Comparison of ENCODE assay signal across 1 cellular context in the genomic region with DNA sequence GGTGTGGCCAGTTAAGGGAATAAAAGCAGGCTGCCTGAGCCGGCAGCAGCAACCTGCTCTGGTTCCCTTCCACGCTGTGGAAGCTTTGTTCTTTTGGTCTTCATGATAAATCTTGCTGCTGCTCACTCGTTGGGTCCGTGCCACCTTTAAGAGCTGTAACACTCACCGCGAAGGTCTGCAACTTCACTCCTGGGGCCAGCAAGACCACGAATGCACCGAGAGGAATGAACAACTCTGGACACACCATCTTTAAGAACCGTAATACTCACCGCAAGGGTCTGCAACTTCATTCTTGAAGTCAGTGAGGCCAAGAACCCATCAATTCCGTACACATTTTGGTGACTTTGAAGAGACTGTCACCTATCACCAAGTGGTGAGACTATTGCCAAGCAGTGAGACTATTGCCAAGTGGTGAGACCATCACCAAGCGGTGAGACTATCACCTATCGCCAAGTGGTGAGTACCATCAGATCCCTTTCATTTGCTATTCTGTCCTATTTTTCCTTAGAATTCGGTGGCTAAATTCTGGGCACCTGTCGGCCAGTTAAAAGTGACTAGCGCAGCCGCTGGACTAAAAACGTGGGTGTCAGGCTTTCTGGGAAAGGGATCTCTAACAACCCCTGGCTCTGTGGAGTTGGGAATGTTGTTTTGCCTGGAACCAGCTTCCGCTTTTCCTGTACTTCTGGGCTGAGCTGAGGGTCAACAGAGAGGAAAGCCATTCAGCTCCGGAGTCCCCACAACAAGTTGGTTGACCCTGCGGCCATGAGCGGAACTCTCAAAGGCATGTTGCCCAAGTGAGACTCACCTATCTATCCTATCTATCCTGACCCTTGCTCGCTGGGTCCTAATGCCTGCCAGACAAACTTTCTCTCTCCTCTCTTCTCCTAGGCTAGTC.
TF ChIP-seq lines count a peak whose summit lies in the region.

A gene with protein sequence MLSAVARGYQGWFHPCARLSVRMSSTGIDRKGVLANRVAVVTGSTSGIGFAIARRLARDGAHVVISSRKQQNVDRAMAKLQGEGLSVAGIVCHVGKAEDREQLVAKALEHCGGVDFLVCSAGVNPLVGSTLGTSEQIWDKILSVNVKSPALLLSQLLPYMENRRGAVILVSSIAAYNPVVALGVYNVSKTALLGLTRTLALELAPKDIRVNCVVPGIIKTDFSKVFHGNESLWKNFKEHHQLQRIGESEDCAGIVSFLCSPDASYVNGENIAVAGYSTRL (plus strand): TSS at position 48 of the 895 bp plus-strand sequence. CDS start 2,501 bp downstream, outside the sequence.

TF ChIP-seq in HepG2, 621 proteins besides CTCF, POLR2A, EP300 and RAD21 (continued from another document and continues in another):
- TF ChIP-seq ZSCAN29 (CRISPR knock-in tag; conservative IDR thresholded peaks at IDR 0.05), result peak; percentile 94; the same call in 1 of the 2 replicates
- TF ChIP-seq, protein P1, sequence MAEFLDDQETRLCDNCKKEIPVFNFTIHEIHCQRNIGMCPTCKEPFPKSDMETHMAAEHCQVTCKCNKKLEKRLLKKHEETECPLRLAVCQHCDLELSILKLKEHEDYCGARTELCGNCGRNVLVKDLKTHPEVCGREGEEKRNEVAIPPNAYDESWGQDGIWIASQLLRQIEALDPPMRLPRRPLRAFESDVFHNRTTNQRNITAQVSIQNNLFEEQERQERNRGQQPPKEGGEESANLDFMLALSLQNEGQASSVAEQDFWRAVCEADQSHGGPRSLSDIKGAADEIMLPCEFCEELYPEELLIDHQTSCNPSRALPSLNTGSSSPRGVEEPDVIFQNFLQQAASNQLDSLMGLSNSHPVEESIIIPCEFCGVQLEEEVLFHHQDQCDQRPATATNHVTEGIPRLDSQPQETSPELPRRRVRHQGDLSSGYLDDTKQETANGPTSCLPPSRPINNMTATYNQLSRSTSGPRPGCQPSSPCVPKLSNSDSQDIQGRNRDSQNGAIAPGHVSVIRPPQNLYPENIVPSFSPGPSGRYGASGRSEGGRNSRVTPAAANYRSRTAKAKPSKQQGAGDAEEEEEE (CRISPR knock-in tag; IDR thresholded peaks at IDR 0.05; ENCODE audit: borderline replicate concordance), result peak; percentile 53; the same call in 1 of the 2 replicates
- TF ChIP-seq CHD4 (IDR thresholded peaks at IDR 0.05; ENCODE audit: borderline replicate concordance, low read length), result no peak
- TF ChIP-seq ZFX (CRISPR knock-in tag; IDR thresholded peaks at IDR 0.05; ENCODE audit: low read depth), result peak; percentile 70
- no peak for TF ChIP-seq MAFG (CRISPR knock-in tag; IDR thresholded peaks at IDR 0.05)
- TF ChIP-seq ZNF83 (CRISPR knock-in tag; IDR thresholded peaks at IDR 0.05; ENCODE audit: borderline replicate concordance), result 0 out of 2 replicates have a peak, but pooled peaks have one; percentile 21
- TF ChIP-seq, protein P2, sequence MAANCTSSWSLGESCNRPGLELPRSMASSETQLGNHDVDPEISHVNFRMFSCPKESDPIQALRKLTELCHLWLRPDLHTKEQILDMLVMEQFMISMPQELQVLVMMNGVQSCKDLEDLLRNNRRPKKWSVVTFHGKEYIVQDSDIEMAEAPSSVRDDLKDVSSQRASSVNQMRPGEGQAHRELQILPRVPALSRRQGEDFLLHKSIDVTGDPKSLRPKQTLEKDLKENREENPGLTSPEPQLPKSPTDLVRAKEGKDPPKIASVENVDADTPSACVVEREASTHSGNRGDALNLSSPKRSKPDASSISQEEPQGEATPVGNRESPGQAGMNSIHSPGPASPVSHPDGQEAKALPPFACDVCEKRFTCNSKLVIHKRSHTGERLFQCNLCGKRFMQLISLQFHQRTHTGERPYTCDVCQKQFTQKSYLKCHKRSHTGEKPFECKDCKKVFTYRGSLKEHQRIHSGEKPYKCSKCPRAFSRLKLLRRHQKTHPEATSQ (CRISPR knock-in tag; IDR thresholded peaks at IDR 0.05; ENCODE audit: borderline replicate concordance), result peak; percentile 91; the same call in 1 of the 2 replicates
- TF ChIP-seq, protein P3, sequence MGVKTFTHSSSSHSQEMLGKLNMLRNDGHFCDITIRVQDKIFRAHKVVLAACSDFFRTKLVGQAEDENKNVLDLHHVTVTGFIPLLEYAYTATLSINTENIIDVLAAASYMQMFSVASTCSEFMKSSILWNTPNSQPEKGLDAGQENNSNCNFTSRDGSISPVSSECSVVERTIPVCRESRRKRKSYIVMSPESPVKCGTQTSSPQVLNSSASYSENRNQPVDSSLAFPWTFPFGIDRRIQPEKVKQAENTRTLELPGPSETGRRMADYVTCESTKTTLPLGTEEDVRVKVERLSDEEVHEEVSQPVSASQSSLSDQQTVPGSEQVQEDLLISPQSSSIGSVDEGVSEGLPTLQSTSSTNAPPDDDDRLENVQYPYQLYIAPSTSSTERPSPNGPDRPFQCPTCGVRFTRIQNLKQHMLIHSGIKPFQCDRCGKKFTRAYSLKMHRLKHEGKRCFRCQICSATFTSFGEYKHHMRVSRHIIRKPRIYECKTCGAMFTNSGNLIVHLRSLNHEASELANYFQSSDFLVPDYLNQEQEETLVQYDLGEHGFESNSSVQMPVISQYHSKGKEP (CRISPR knock-in tag; IDR thresholded peaks at IDR 0.05), result peak; percentile 96
- TF ChIP-seq TOE1 (CRISPR knock-in tag; IDR thresholded peaks at IDR 0.05), result peak; percentile 99
- TF ChIP-seq, protein P4, sequence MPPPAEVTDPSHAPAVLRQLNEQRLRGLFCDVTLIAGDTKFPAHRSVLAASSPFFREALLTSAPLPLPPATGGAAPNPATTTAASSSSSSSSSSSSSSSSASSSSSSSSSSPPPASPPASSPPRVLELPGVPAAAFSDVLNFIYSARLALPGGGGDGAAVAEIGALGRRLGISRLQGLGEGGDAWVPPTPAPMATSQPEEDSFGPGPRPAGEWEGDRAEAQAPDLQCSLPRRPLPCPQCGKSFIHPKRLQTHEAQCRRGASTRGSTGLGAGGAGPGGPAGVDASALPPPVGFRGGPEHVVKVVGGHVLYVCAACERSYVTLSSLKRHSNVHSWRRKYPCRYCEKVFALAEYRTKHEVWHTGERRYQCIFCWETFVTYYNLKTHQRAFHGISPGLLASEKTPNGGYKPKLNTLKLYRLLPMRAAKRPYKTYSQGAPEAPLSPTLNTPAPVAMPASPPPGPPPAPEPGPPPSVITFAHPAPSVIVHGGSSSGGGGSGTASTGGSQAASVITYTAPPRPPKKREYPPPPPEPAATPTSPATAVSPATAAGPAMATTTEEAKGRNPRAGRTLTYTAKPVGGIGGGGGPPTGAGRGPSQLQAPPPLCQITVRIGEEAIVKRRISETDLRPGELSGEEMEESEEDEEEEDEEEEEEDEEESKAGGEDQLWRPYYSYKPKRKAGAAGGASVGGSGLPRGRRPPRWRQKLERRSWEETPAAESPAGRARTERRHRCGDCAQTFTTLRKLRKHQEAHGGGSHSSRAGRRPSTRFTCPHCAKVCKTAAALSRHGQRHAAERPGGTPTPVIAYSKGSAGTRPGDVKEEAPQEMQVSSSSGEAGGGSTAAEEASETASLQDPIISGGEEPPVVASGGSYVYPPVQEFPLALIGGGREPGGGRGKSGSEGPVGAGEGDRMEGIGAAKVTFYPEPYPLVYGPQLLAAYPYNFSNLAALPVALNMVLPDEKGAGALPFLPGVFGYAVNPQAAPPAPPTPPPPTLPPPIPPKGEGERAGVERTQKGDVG (CRISPR knock-in tag; IDR thresholded peaks at IDR 0.05; ENCODE audit: borderline replicate concordance), result no peak; the same call in 1 of the 2 replicates
- TF ChIP-seq, protein P5, sequence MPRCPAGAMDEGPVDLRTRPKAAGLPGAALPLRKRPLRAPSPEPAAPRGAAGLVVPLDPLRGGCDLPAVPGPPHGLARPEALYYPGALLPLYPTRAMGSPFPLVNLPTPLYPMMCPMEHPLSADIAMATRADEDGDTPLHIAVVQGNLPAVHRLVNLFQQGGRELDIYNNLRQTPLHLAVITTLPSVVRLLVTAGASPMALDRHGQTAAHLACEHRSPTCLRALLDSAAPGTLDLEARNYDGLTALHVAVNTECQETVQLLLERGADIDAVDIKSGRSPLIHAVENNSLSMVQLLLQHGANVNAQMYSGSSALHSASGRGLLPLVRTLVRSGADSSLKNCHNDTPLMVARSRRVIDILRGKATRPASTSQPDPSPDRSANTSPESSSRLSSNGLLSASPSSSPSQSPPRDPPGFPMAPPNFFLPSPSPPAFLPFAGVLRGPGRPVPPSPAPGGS (CRISPR knock-in tag; IDR thresholded peaks at IDR 0.05), result peak; percentile 86
- TF ChIP-seq, protein P6, sequence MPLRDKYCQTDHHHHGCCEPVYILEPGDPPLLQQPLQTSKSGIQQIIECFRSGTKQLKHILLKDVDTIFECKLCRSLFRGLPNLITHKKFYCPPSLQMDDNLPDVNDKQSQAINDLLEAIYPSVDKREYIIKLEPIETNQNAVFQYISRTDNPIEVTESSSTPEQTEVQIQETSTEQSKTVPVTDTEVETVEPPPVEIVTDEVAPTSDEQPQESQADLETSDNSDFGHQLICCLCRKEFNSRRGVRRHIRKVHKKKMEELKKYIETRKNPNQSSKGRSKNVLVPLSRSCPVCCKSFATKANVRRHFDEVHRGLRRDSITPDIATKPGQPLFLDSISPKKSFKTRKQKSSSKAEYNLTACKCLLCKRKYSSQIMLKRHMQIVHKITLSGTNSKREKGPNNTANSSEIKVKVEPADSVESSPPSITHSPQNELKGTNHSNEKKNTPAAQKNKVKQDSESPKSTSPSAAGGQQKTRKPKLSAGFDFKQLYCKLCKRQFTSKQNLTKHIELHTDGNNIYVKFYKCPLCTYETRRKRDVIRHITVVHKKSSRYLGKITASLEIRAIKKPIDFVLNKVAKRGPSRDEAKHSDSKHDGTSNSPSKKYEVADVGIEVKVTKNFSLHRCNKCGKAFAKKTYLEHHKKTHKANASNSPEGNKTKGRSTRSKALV (CRISPR knock-in tag; IDR thresholded peaks at IDR 0.05), result no peak
- no peak for TF ChIP-seq ZNF790 (CRISPR knock-in tag; IDR thresholded peaks at IDR 0.05; ENCODE audit: borderline replicate concordance)
- TF ChIP-seq ZNF224 (CRISPR knock-in tag; IDR thresholded peaks at IDR 0.05), result no peak
- TF ChIP-seq YEATS2 (CRISPR knock-in tag; IDR thresholded peaks at IDR 0.05; ENCODE audit: borderline replicate concordance), result peak; percentile 80
- TF ChIP-seq, protein P7, sequence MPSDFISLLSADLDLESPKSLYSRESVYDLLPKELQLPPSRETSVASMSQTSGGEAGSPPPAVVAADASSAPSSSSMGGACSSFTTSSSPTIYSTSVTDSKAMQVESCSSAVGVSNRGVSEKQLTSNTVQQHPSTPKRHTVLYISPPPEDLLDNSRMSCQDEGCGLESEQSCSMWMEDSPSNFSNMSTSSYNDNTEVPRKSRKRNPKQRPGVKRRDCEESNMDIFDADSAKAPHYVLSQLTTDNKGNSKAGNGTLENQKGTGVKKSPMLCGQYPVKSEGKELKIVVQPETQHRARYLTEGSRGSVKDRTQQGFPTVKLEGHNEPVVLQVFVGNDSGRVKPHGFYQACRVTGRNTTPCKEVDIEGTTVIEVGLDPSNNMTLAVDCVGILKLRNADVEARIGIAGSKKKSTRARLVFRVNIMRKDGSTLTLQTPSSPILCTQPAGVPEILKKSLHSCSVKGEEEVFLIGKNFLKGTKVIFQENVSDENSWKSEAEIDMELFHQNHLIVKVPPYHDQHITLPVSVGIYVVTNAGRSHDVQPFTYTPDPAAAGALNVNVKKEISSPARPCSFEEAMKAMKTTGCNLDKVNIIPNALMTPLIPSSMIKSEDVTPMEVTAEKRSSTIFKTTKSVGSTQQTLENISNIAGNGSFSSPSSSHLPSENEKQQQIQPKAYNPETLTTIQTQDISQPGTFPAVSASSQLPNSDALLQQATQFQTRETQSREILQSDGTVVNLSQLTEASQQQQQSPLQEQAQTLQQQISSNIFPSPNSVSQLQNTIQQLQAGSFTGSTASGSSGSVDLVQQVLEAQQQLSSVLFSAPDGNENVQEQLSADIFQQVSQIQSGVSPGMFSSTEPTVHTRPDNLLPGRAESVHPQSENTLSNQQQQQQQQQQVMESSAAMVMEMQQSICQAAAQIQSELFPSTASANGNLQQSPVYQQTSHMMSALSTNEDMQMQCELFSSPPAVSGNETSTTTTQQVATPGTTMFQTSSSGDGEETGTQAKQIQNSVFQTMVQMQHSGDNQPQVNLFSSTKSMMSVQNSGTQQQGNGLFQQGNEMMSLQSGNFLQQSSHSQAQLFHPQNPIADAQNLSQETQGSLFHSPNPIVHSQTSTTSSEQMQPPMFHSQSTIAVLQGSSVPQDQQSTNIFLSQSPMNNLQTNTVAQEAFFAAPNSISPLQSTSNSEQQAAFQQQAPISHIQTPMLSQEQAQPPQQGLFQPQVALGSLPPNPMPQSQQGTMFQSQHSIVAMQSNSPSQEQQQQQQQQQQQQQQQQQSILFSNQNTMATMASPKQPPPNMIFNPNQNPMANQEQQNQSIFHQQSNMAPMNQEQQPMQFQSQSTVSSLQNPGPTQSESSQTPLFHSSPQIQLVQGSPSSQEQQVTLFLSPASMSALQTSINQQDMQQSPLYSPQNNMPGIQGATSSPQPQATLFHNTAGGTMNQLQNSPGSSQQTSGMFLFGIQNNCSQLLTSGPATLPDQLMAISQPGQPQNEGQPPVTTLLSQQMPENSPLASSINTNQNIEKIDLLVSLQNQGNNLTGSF (CRISPR knock-in tag; IDR thresholded peaks at IDR 0.05), result no peak
- TF ChIP-seq WIZ (CRISPR knock-in tag; IDR thresholded peaks at IDR 0.05), result peak; percentile 87
- peak; percentile 96 for TF ChIP-seq ZNF230 (CRISPR knock-in tag; IDR thresholded peaks at IDR 0.05)
- peak; percentile 57 for TF ChIP-seq RBAK (CRISPR knock-in tag; IDR thresholded peaks at IDR 0.05)
- no peak for TF ChIP-seq ZEB1 (IDR thresholded peaks at IDR 0.05; ENCODE audit: insufficient replicate concordance, low read depth)
- TF ChIP-seq KDM1A (CRISPR knock-in tag; IDR thresholded peaks at IDR 0.05), result peak; percentile 96
- TF ChIP-seq, protein P8, sequence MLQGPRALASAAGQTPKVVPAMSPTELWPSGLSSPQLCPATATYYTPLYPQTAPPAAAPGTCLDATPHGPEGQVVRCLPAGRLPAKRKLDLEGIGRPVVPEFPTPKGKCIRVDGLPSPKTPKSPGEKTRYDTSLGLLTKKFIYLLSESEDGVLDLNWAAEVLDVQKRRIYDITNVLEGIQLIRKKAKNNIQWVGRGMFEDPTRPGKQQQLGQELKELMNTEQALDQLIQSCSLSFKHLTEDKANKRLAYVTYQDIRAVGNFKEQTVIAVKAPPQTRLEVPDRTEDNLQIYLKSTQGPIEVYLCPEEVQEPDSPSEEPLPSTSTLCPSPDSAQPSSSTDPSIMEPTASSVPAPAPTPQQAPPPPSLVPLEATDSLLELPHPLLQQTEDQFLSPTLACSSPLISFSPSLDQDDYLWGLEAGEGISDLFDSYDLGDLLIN (CRISPR knock-in tag; IDR thresholded peaks at IDR 0.05; ENCODE audit: borderline replicate concordance), result no peak
- TF ChIP-seq SPEN (CRISPR knock-in tag; IDR thresholded peaks at IDR 0.05; ENCODE audit: low read depth), result peak; percentile 82
- TF ChIP-seq ZNF543 (CRISPR knock-in tag; IDR thresholded peaks at IDR 0.05), result peak; percentile 95
- TF ChIP-seq GATAD2A (CRISPR knock-in tag; IDR thresholded peaks at IDR 0.05), result peak; percentile 57; the same call in 1 of the 2 replicates
- no peak for TF ChIP-seq MXI1 (IDR thresholded peaks at IDR 0.05; ENCODE audit: borderline replicate concordance, low read depth, low read length)
- TF ChIP-seq XRCC5 (optimal IDR thresholded peaks at IDR 0.05; ENCODE audit: low read length), result no peak
- TF ChIP-seq MTA1 (CRISPR knock-in tag; IDR thresholded peaks at IDR 0.05; ENCODE audit: borderline replicate concordance), result no peak; the same call in 1 of the 2 replicates
- TF ChIP-seq, protein P9, sequence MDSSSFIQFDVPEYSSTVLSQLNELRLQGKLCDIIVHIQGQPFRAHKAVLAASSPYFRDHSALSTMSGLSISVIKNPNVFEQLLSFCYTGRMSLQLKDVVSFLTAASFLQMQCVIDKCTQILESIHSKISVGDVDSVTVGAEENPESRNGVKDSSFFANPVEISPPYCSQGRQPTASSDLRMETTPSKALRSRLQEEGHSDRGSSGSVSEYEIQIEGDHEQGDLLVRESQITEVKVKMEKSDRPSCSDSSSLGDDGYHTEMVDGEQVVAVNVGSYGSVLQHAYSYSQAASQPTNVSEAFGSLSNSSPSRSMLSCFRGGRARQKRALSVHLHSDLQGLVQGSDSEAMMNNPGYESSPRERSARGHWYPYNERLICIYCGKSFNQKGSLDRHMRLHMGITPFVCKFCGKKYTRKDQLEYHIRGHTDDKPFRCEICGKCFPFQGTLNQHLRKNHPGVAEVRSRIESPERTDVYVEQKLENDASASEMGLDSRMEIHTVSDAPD (CRISPR knock-in tag; IDR thresholded peaks at IDR 0.05), result peak; percentile 99
- TF ChIP-seq STAT5B (CRISPR knock-in tag; IDR thresholded peaks at IDR 0.05), result peak; percentile 98
